Comparison of ENCODE assay signal across 1 cellular context in genomic region chr11:86593833-86594232, GRCh38.
TF ChIP-seq lines count a peak whose summit lies in the region.

No MANE protein-coding gene starts in this region.

TF ChIP-seq in SK-N-SH, 30 proteins besides CTCF, POLR2A, EP300 and RAD21 (continued from another document):
- TF ChIP-seq, protein P1, sequence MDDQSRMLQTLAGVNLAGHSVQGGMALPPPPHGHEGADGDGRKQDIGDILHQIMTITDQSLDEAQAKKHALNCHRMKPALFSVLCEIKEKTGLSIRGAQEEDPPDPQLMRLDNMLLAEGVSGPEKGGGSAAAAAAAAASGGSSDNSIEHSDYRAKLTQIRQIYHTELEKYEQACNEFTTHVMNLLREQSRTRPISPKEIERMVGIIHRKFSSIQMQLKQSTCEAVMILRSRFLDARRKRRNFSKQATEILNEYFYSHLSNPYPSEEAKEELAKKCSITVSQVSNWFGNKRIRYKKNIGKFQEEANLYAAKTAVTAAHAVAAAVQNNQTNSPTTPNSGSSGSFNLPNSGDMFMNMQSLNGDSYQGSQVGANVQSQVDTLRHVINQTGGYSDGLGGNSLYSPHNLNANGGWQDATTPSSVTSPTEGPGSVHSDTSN (IDR thresholded peaks at IDR 0.05), result no peak
- TF ChIP-seq MXI1 (IDR thresholded peaks at IDR 0.05; ENCODE audit: low read depth, low read length), result no peak
- TF ChIP-seq GATA2 (CRISPR knock-in tag; IDR thresholded peaks at IDR 0.05), result no peak
- TF ChIP-seq NRF1 (IDR thresholded peaks at IDR 0.05; ENCODE audit: low read depth, low read length), result no peak
- TF ChIP-seq SMC3 (IDR thresholded peaks at IDR 0.05; ENCODE audit: low read depth, low read length), result no peak
- no peak for TF ChIP-seq USF1 (IDR thresholded peaks at IDR 0.05; ENCODE audit: borderline replicate concordance, low read depth)
- TF ChIP-seq, protein P2, sequence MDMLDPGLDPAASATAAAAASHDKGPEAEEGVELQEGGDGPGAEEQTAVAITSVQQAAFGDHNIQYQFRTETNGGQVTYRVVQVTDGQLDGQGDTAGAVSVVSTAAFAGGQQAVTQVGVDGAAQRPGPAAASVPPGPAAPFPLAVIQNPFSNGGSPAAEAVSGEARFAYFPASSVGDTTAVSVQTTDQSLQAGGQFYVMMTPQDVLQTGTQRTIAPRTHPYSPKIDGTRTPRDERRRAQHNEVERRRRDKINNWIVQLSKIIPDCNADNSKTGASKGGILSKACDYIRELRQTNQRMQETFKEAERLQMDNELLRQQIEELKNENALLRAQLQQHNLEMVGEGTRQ (IDR thresholded peaks at IDR 0.05; ENCODE audit: borderline replicate concordance, low read depth, low read length), result no peak
- no peak for TF ChIP-seq TCF12 (IDR thresholded peaks at IDR 0.05)
- no peak for TF ChIP-seq FOXJ3 (CRISPR knock-in tag; IDR thresholded peaks at IDR 0.05)
- no peak for TF ChIP-seq JUND (IDR thresholded peaks at IDR 0.05)
- no peak for TF ChIP-seq CHD2 (IDR thresholded peaks at IDR 0.05; ENCODE audit: low read length, partially characterized antibody)
- TF ChIP-seq MEF2A (IDR thresholded peaks at IDR 0.05; ENCODE audit: borderline replicate concordance, low read depth), result no peak
